In the genomic region with DNA sequence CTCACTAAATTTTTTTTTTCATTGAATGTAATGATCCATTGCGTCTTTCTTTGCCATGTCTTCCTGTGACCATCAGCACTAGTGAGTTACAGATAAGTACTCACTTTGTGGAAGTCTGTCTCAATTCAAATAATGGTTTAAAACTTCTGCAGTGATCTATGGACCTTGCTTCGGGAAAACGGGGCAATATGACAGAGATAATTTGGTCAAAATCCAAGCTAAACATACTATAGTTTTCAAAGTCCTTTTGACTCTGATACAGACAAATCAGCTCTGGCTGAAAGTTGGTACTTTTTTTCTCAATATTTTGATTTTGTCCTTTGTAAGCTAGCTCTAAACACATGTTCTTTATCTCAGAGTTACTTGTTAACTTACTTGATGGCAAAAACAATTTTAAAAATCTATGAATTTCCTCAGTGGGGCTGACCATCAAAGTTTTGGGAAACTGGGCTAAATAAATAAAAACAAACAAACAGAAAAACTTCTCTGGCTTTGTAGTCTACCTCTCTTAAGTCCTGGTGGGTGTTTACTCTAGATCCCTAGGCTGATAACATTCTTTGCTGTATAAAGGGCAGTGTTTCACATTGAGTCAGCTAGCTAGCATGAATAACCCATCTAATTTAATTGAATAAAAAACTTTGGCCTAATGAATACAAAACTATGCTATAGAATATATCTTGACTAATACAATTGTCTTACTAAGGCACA, we compare ENCODE assay signal across 1 cellular context.
TF ChIP-seq lines count a peak whose summit lies in the region.

No MANE protein-coding gene starts in this region.

TF ChIP-seq in HepG2, 621 proteins besides CTCF, POLR2A, EP300 and RAD21 (continued from another document):
- TF ChIP-seq SMAD1 (CRISPR knock-in tag; IDR thresholded peaks at IDR 0.05; ENCODE audit: borderline replicate concordance, low read depth) (no peak), NFIC (IDR thresholded peaks at IDR 0.05; ENCODE audit: low read length) (peak; percentile 76; the same call in 1 of the 2 replicates), ZNF589 (CRISPR knock-in tag; conservative IDR thresholded peaks at IDR 0.05) (no peak), GFI1 (CRISPR knock-in tag; IDR thresholded peaks at IDR 0.05; ENCODE audit: borderline replicate concordance) (no peak), CBX1 (IDR thresholded peaks at IDR 0.05; ENCODE audit: low read depth) (no peak), SNAI1 (CRISPR knock-in tag; IDR thresholded peaks at IDR 0.05; ENCODE audit: borderline replicate concordance) (no peak), HMG20A (CRISPR knock-in tag; IDR thresholded peaks at IDR 0.05; ENCODE audit: borderline replicate concordance) (peak; percentile 72), ZNF17 (CRISPR knock-in tag; IDR thresholded peaks at IDR 0.05) (no peak), MIXL1 (CRISPR knock-in tag; IDR thresholded peaks at IDR 0.05) (no peak), JARID2 (CRISPR knock-in tag; IDR thresholded peaks at IDR 0.05; ENCODE audit: insufficient replicate concordance) (no peak), ZSCAN22 (CRISPR knock-in tag; IDR thresholded peaks at IDR 0.05) (no peak), HOXD1 (CRISPR knock-in tag; IDR thresholded peaks at IDR 0.05) (no peak), ZNF569 (CRISPR knock-in tag; IDR thresholded peaks at IDR 0.05; ENCODE audit: borderline replicate concordance) (no peak), RXRB (CRISPR knock-in tag; IDR thresholded peaks at IDR 0.05; ENCODE audit: borderline replicate concordance) (peak; percentile 37; the same call in 1 of the 2 replicates)
- TF ChIP-seq, protein P1, sequence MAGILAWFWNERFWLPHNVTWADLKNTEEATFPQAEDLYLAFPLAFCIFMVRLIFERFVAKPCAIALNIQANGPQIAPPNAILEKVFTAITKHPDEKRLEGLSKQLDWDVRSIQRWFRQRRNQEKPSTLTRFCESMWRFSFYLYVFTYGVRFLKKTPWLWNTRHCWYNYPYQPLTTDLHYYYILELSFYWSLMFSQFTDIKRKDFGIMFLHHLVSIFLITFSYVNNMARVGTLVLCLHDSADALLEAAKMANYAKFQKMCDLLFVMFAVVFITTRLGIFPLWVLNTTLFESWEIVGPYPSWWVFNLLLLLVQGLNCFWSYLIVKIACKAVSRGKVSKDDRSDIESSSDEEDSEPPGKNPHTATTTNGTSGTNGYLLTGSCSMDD (CRISPR knock-in tag; IDR thresholded peaks at IDR 0.05) = no peak
- TF ChIP-seq, protein P2, sequence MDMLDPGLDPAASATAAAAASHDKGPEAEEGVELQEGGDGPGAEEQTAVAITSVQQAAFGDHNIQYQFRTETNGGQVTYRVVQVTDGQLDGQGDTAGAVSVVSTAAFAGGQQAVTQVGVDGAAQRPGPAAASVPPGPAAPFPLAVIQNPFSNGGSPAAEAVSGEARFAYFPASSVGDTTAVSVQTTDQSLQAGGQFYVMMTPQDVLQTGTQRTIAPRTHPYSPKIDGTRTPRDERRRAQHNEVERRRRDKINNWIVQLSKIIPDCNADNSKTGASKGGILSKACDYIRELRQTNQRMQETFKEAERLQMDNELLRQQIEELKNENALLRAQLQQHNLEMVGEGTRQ (IDR thresholded peaks at IDR 0.05; ENCODE audit: low read depth, low read length) = no peak
- TF ChIP-seq, protein P2 (CRISPR knock-in tag; IDR thresholded peaks at IDR 0.05; ENCODE audit: borderline replicate concordance) = no peak
- TF ChIP-seq, protein P3, sequence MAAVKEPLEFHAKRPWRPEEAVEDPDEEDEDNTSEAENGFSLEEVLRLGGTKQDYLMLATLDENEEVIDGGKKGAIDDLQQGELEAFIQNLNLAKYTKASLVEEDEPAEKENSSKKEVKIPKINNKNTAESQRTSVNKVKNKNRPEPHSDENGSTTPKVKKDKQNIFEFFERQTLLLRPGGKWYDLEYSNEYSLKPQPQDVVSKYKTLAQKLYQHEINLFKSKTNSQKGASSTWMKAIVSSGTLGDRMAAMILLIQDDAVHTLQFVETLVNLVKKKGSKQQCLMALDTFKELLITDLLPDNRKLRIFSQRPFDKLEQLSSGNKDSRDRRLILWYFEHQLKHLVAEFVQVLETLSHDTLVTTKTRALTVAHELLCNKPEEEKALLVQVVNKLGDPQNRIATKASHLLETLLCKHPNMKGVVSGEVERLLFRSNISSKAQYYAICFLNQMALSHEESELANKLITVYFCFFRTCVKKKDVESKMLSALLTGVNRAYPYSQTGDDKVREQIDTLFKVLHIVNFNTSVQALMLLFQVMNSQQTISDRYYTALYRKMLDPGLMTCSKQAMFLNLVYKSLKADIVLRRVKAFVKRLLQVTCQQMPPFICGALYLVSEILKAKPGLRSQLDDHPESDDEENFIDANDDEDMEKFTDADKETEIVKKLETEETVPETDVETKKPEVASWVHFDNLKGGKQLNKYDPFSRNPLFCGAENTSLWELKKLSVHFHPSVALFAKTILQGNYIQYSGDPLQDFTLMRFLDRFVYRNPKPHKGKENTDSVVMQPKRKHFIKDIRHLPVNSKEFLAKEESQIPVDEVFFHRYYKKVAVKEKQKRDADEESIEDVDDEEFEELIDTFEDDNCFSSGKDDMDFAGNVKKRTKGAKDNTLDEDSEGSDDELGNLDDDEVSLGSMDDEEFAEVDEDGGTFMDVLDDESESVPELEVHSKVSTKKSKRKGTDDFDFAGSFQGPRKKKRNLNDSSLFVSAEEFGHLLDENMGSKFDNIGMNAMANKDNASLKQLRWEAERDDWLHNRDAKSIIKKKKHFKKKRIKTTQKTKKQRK (IDR thresholded peaks at IDR 0.05; ENCODE audit: low read length) = no peak
